In the genomic region with DNA sequence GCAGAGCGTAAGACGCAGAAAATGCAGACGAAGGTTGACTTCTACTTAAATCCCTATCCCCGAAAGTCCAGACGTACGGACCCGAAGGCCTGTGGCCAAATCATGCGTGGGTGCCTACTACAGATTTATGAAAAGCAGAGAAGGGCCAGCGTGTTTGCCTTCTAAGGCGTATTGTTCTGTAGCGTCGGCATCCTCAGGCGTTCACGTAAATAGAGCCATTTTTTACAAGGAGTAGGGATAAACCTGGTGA, we compare ENCODE assay signal across 9 cellular contexts. TPM values are rescaled to one million over a fixed set of nuclear protein-coding genes. Genes with fewer than 3 reads are reported as not detected.
DNase-seq lines count a peak whose midpoint lies in the region; ATAC-seq and TF ChIP-seq lines count a peak whose summit lies in the region.
"Had no signal": no experiment of that assay in that cellular context is flagged by ENCODE, and none has a peak within 500 bp of the region (broad histone marks: within the 10 kb centered on the region; RNA-seq: fewer than 3 reads in every experiment).

No MANE protein-coding gene starts in this region.

- ATAC-seq in HG03139 (IDR thresholded peaks at IDR 0.05; ENCODE audit: unreplicated experiment) (no peak), GM21619 (IDR thresholded peaks at IDR 0.05; ENCODE audit: unreplicated experiment) (no peak)

- no peaks in the 10 kb centered on the region for H3K36me3 ChIP-seq in CD4-positive, alpha-beta memory T cell (ENCODE audit: insufficient read depth, low read length)
- no peaks in the 10 kb centered on the region for H3K36me3 ChIP-seq in ovary

- 34 to 45% (median 35%) methylated on average over 14 of the region's 14 CpGs for WGBS in ovary, 3 donors

- intact Hi-C loops in CD4-positive, alpha-beta memory T cell (cut with micrococcal nuclease) = loop anchor here (2.0 kb wide), 1 partner anchor 67 kb away; the partner anchor contains the start of gene FUBP1
- intact Hi-C loops in ovary (cut with DNase I) = no loop called here

- H3K4me3 ChIP-seq in CD4-positive, alpha-beta memory T cell (ENCODE audit: low read length in 2 of 2) = peak overlapping the region in 1 of 2 donors; percentile 28
- H3K4me3 ChIP-seq in WI38 (ENCODE audit: low read depth, low read length) = peak overlapping the region; percentile 57
- peak overlapping the region; percentile 63 for H3K4me3 ChIP-seq in fibroblast of the aortic adventitia (ENCODE audit: low read depth, low read length)
- peak overlapping the region; percentile 60 for H3K4me3 ChIP-seq in ovary

- H3K9me3 ChIP-seq in CD4-positive, alpha-beta memory T cell (ENCODE audit: control insufficient read depth in 1 of 2, low read length in 2 of 2) = no peaks in the 10 kb centered on the region
- no peaks in the 10 kb centered on the region for H3K9me3 ChIP-seq in ovary

- TF ChIP-seq CTCF in WI38 (IDR thresholded peaks at IDR 0.05; ENCODE audit: low read depth, low read length) = no peak
- no peak for TF ChIP-seq CTCF in fibroblast of the aortic adventitia (IDR thresholded peaks at IDR 0.05; ENCODE audit: insufficient read depth, low read length)
- no peak for TF ChIP-seq CTCF in ovary (IDR thresholded peaks at IDR 0.05)

- TF ChIP-seq POLR2A in ovary (IDR thresholded peaks at IDR 0.05) = no peak

- peaks cover 14% of the 10 kb centered on the region for H3K27me3 ChIP-seq in CD4-positive, alpha-beta memory T cell (ENCODE audit: insufficient read depth, low read length)
- no peaks in the 10 kb centered on the region for H3K27me3 ChIP-seq in ovary

- no peak for TF ChIP-seq EP300 in ovary (IDR thresholded peaks at IDR 0.05)

- peaks cover 0 to 1% of the 10 kb centered on the region in 2 donors for H3K36me3 Mint-ChIP-seq in CD4-positive, alpha-beta memory T cell

- H3K27ac Mint-ChIP-seq in CD4-positive, alpha-beta memory T cell = no peak overlapping the region

- CTCF ChIA-PET in CD4-positive, alpha-beta memory T cell (lab: Charles Lee; ENCODE audit: partially characterized antibody) = interaction anchor here (2.0 kb wide), 1 partner anchor 10 kb away, joined by 4 read pairs; no protein-coding TSS in a partner anchor

- H3K9me3 Mint-ChIP-seq in CD4-positive, alpha-beta memory T cell = peaks cover 0 to 4% (median 0%) of the 10 kb centered on the region in 8 donors

- peaks cover 34 to 43% of the 10 kb centered on the region in 2 donors for H3K27me3 Mint-ChIP-seq in CD4-positive, alpha-beta memory T cell

- no peak overlapping the region for H3K27ac ChIP-seq in CD4-positive, alpha-beta memory T cell (ENCODE audit: low read depth, low read length)
- peak overlapping the region in 1 of 2 donors; percentile 62 for H3K27ac ChIP-seq in ovary

- H3K4me3 Mint-ChIP-seq in CD4-positive, alpha-beta memory T cell = peak overlapping the region; percentile 65 to 84 (median 76)

- peaks cover 9 to 33% (median 22%) of the 10 kb centered on the region in 4 donors for H3K4me1 Mint-ChIP-seq in CD4-positive, alpha-beta memory T cell

- peak in 2 of 5 donors; percentile 3 for DNase-seq in CD4-positive, alpha-beta memory T cell
- DNase-seq in fibroblast of the aortic adventitia (ENCODE audit: low read depth) (no peak), ovary (peak in 1 of 5 donors; percentile 23), superior temporal gyrus (ENCODE audit: extremely low spot score) (no peak), SIG-M5 treated with dmso at 0.1 percent for 504 hours (lab: John Stamatoyannopoulos, UW; ENCODE audit: unreplicated experiment) (no peak)

- POLR2A ChIA-PET in CD4-positive, alpha-beta memory T cell (lab: Charles Lee; ENCODE audit: partially characterized antibody) = interaction anchor here (0.9 kb wide), 1 partner anchor 67 kb away, joined by 4 read pairs; the partner anchor contains the start of gene FUBP1

- H3K4me1 ChIP-seq in CD4-positive, alpha-beta memory T cell (ENCODE audit: insufficient read depth, low read length) = peaks cover 12% of the 10 kb centered on the region
- peaks cover 6% of the 10 kb centered on the region for H3K4me1 ChIP-seq in ovary (ENCODE audit: insufficient read depth)

RNA-seq across cellular contexts. Expression of gene GIPC2, which starts 0.2 kb away (rescaled TPM):
- under 1 TPM; 0.28 to 0.52 TPM for total RNA-seq in CD4-positive, alpha-beta memory T cell
- polyA plus RNA-seq in CD4-positive, alpha-beta memory T cell = under 1 TPM; 0.13 to 0.33 TPM
- total RNA-seq in fibroblast of the aortic adventitia (ENCODE audit: low replicate concordance) (0.63 and 0.74 TPM in 2 replicates), ovary (1 to 10 TPM; 1.8 to 5.7 (median 3.3) TPM)
- polyA plus RNA-seq in ovary = 1 to 10 TPM; 2.1 to 2.7 TPM
- total RNA-seq: NCI-H460 had no signal

RNA-seq across cellular contexts. Expression of gene DNAJB4, which starts 40.8 kb away (rescaled TPM):
- 10 to 100 TPM; 15.5 to 18.3 TPM for total RNA-seq in CD4-positive, alpha-beta memory T cell
- polyA plus RNA-seq in CD4-positive, alpha-beta memory T cell = 1 to 10 TPM; 8.7 to 9.8 TPM
- total RNA-seq in fibroblast of the aortic adventitia (ENCODE audit: low replicate concordance) (42.0 and 52.7 TPM in 2 replicates), ovary (10 to 100 TPM; 20.2 to 48.6 (median 23.8) TPM)
- polyA plus RNA-seq in ovary = 10 to 100 TPM; 18.7 to 33.9 TPM
